Comparison of ENCODE assay signal across 8 cellular contexts in genomic region chr2:119218478-119219064, GRCh38. TPM values are rescaled to one million over a fixed set of nuclear protein-coding genes. Genes with fewer than 3 reads are reported as not detected.
DNase-seq lines count a peak whose midpoint lies in the region; ATAC-seq and TF ChIP-seq lines count a peak whose summit lies in the region.

No MANE protein-coding gene starts in this region.

- H3K27ac Mint-ChIP-seq in HFFc6, result no peak overlapping the region
- no peak overlapping the region for H3K27ac Mint-ChIP-seq in CD4-positive, alpha-beta T cell

- no peak overlapping the region for H3K4me3 Mint-ChIP-seq in HFFc6
- H3K4me3 Mint-ChIP-seq in CD4-positive, alpha-beta T cell, result no peak overlapping the region

- DNase-seq in HFFc6, result peak; percentile 47
- no peak for DNase-seq in RWPE2 (ENCODE audit: low spot score)
- peak; percentile 23 to 64 (median 51) for DNase-seq in heart left ventricle
- no peak for DNase-seq in central memory CD4-positive, alpha-beta T cell
- no peak for DNase-seq in CD4-positive, alpha-beta T cell
- DNase-seq in MG63, result no peak

- no peaks in the 10 kb centered on the region for H3K9me3 Mint-ChIP-seq in HFFc6
- no peaks in the 10 kb centered on the region for H3K9me3 Mint-ChIP-seq in CD4-positive, alpha-beta T cell

- ATAC-seq in RWPE2 (ENCODE audit: low read depth) (peak; percentile 43), heart left ventricle (peak in 3 of 4 donors; percentile 49 to 56 (median 50)), HG02852 (IDR thresholded peaks at IDR 0.05; ENCODE audit: unreplicated experiment) (no peak)
- no peak for ATAC-seq in CD4-positive, alpha-beta T cell (ENCODE audit: poor library complexity)

- no peak overlapping the region; the same call in 1 of the 2 replicates for H3K9ac ChIP-seq in BLaER1

- no peak for TF ChIP-seq POLR2A in heart left ventricle (IDR thresholded peaks at IDR 0.05)

- H3K36me3 Mint-ChIP-seq in HFFc6 (ENCODE audit: low read depth), result no peaks in the 10 kb centered on the region
- no peaks in the 10 kb centered on the region for H3K36me3 Mint-ChIP-seq in CD4-positive, alpha-beta T cell (ENCODE audit: low read depth)

- H3K4me1 Mint-ChIP-seq in HFFc6 (ENCODE audit: low read depth), result peaks cover 16% of the 10 kb centered on the region
- H3K4me1 Mint-ChIP-seq in CD4-positive, alpha-beta T cell (ENCODE audit: low read depth), result no peaks in the 10 kb centered on the region

- H3K36me3 ChIP-seq in BLaER1, result no peaks in the 10 kb centered on the region
- H3K36me3 ChIP-seq in RWPE2 (ENCODE audit: low read depth), result no peaks in the 10 kb centered on the region
- H3K36me3 ChIP-seq in heart left ventricle, result no peaks in the 10 kb centered on the region
- no peaks in the 10 kb centered on the region for H3K36me3 ChIP-seq in MG63

- CTCF ChIA-PET in CD4-positive, alpha-beta T cell (lab: Charles Lee), result no interaction called here

- H3K27me3 ChIP-seq in BLaER1 (no peaks in the 10 kb centered on the region), RWPE2 (ENCODE audit: insufficient read depth, poor library complexity, severe bottlenecking) (no peaks in the 10 kb centered on the region), heart left ventricle (no peaks in the 10 kb centered on the region), MG63 (no peaks in the 10 kb centered on the region)
- peaks cover 33% of the 10 kb centered on the region for H3K27me3 ChIP-seq in CD4-positive, alpha-beta T cell (ENCODE audit: control insufficient read depth, insufficient read depth, low read length)

- 0 out of 2 replicates have a peak overlapping the region, but pooled peaks have one; percentile 21 for H3K4me2 ChIP-seq in BLaER1

- intact Hi-C loops in heart left ventricle (cut with DNase I), result loop anchor here in 5 of 10 donors (2.0 to 5.0 kb wide), 4 partner anchors 72 to 444 kb away; no protein-coding TSS in a partner anchor
- intact Hi-C loops in CD4-positive, alpha-beta T cell (cut with DNase I, micrococcal nuclease), result no loop called here

- peaks cover 17% of the 10 kb centered on the region for H3K4me1 ChIP-seq in BLaER1
- peaks cover 17% of the 10 kb centered on the region for H3K4me1 ChIP-seq in RWPE2 (ENCODE audit: insufficient read depth, poor library complexity, severe bottlenecking)
- H3K4me1 ChIP-seq in heart left ventricle, result peaks cover 0 to 16% (median 4%) of the 10 kb centered on the region in 12 donors

- H4K20me1 ChIP-seq in BLaER1, result no peaks in the 10 kb centered on the region

- TF ChIP-seq CTCF in HFFc6 (IDR thresholded peaks at IDR 0.05) (peak; percentile 67), RWPE2 (IDR thresholded peaks at IDR 0.05; ENCODE audit: poor library complexity, severe bottlenecking) (peak; percentile 37), heart left ventricle (IDR thresholded peaks at IDR 0.05) (peak; percentile 8 to 61 (median 48))
- no peak for TF ChIP-seq CTCF in CD4-positive, alpha-beta T cell (IDR thresholded peaks at IDR 0.05)

- H3K27me3 Mint-ChIP-seq in HFFc6 (ENCODE audit: insufficient read depth), result peaks cover 18% of the 10 kb centered on the region
- H3K27me3 Mint-ChIP-seq in CD4-positive, alpha-beta T cell, result peaks cover 44% of the 10 kb centered on the region

- POLR2A ChIA-PET in CD4-positive, alpha-beta T cell (lab: Charles Lee), result interaction anchor here (0.5 kb wide), 1 partner anchor 184 kb away, joined by 3 read pairs; no protein-coding TSS in a partner anchor

- no peak overlapping the region for H3K4me3 ChIP-seq in BLaER1
- H3K4me3 ChIP-seq in RWPE2 (ENCODE audit: severe bottlenecking), result no peak overlapping the region
- no peak overlapping the region for H3K4me3 ChIP-seq in heart left ventricle
- H3K4me3 ChIP-seq in MG63, result no peak overlapping the region

- WGBS in heart left ventricle, 4 donors, result 33 to 45% (median 37%) methylated on average over 6 of the region's 6 CpGs

- H3K9me3 ChIP-seq in BLaER1 (no peaks in the 10 kb centered on the region), RWPE2 (ENCODE audit: severe bottlenecking) (no peaks in the 10 kb centered on the region), heart left ventricle (no peaks in the 10 kb centered on the region), MG63 (no peaks in the 10 kb centered on the region)
- no peaks in the 10 kb centered on the region for H3K9me3 ChIP-seq in CD4-positive, alpha-beta T cell (ENCODE audit: control insufficient read depth, low read length)

- no peak overlapping the region for H3K27ac ChIP-seq in BLaER1
- no peak overlapping the region for H3K27ac ChIP-seq in RWPE2 (ENCODE audit: poor library complexity, severe bottlenecking)
- H3K27ac ChIP-seq in heart left ventricle, result no peak overlapping the region
- H3K27ac ChIP-seq in CD4-positive, alpha-beta T cell (ENCODE audit: low read depth, low read length), result no peak overlapping the region

RNA-seq across cellular contexts. Expression of gene STEAP3, which starts 5.1 kb away (rescaled TPM):
- total RNA-seq in HFFc6 (2021; fragmentation: NEBNext Ultra II Directional; extraction: Animal tissue kit (Norgen Biotek cat#: 25700)), result 10 to 100 TPM; 20.7 to 37.3 (median 30.9) TPM
- 10 to 100 TPM in 6 of 9 donors, 1 to 10 TPM in 3; 6.9 to 38.5 (median 12.2) TPM for total RNA-seq in heart left ventricle
- polyA plus RNA-seq in heart left ventricle, result 1 to 10 TPM; 4.9 to 9.2 TPM
- total RNA-seq in CD4-positive, alpha-beta T cell, result not detected
- total RNA-seq in MG63 (2014; rRNA removed; shearing (Covaris generic); ENCODE audit: low replicate concordance), result 7.6 and 8.1 TPM in 2 replicates

Comparison
In these comparisons a context has a peak if more than half of its experiments do, and no peak if none do; other contexts are left out.
1. DNase-seq: peak in HFFc6 (single experiment) and heart left ventricle (5 of 5); none in RWPE2 (single experiment), central memory CD4-positive, alpha-beta T cell (single experiment), CD4-positive, alpha-beta T cell (0 of 10) and MG63 (single experiment).
2. ATAC-seq: peak in RWPE2 (single experiment) and heart left ventricle (3 of 4); none in HG02852 (single experiment) and CD4-positive, alpha-beta T cell (single experiment).